Comparison of ENCODE assay signal across 30 cellular contexts in genomic region chr1:91594383-91595065, GRCh38.
"Had no signal": no experiment of that assay in that cellular context is flagged by ENCODE, and none has a peak within 500 bp of the region (broad histone marks: within the 10 kb centered on the region; RNA-seq: fewer than 3 reads in every experiment).

No MANE protein-coding gene starts in this region.

- H3K36me3 Mint-ChIP-seq: activated naive CD4-positive, alpha-beta T cell treated with anti-CD3 and anti-CD28 coated beads, Interleukin-2, amount 10 ng/mL, durations not matched to agents 7 days and 5 days; activated naive CD8-positive, alpha-beta T cell treated with anti-CD3 and anti-CD28 coated beads, Interleukin-2, amount 10 ng/mL, durations not matched to agents 7 days and 5 days; natural killer cell treated with Interleukin-12 subunit alpha and Interleukin-12 subunit beta and Interleukin-15 and Interleukin-18, amount 100 ng/mL, for 72 hours had no signal

- FAIRE-seq: astrocyte, TTC549, urothelium cell line had no signal

- H3K27ac ChIP-seq: brain microvascular endothelial cell, neutrophil, testis, transverse colon, VCaP had no signal

- H3K27ac Mint-ChIP-seq: activated naive CD4-positive, alpha-beta T cell treated with anti-CD3 and anti-CD28 coated beads, Interleukin-2, amount 10 ng/mL, durations not matched to agents 7 days and 5 days; activated naive CD8-positive, alpha-beta T cell treated with anti-CD3 and anti-CD28 coated beads, Interleukin-2, amount 10 ng/mL, durations not matched to agents 7 days and 5 days; activated T-cell treated with anti-CD3 and anti-CD28 coated beads, Interleukin-2, amount 50 U/mL, for 24 hours; effector memory CD8-positive, alpha-beta T cell; progenitor cell of endocrine pancreas; T-helper 1 cell treated with Interleukin-12 subunit alpha and Interleukin-12 subunit beta and Interleukin-4 antibody, amounts not matched to agents 30 μg/mL and 1 μg/mL, for 36 hours had no signal

- ATAC-seq: activated CD4-positive, CD25-positive, alpha-beta regulatory T cell treated with anti-CD3 and anti-CD28 coated beads, Interleukin-2, amount 50 U/mL, for 24 hours; effector memory CD8-positive, alpha-beta T cell; natural killer cell treated with Interleukin-12 subunit alpha and Interleukin-12 subunit beta and Interleukin-15 and Interleukin-18, amount 100 ng/mL, for 72 hours had no signal

- H3K27me3 Mint-ChIP-seq: activated T-cell treated with anti-CD3 and anti-CD28 coated beads, Interleukin-2, amount 50 U/mL, for 24 hours; effector memory CD8-positive, alpha-beta T cell; natural killer cell treated with Interleukin-12 subunit alpha and Interleukin-12 subunit beta and Interleukin-15 and Interleukin-18, amount 100 ng/mL, for 72 hours; progenitor cell of endocrine pancreas had no signal

- H3K36me3 ChIP-seq: brain microvascular endothelial cell, neutrophil, transverse colon had no signal

- H3K4me3 ChIP-seq: testis, transverse colon had no signal

- H3K9me3 Mint-ChIP-seq: activated naive CD4-positive, alpha-beta T cell treated with anti-CD3 and anti-CD28 coated beads, Interleukin-2, amount 10 ng/mL, durations not matched to agents 7 days and 5 days; activated naive CD8-positive, alpha-beta T cell treated with anti-CD3 and anti-CD28 coated beads, Interleukin-2, amount 10 ng/mL, durations not matched to agents 7 days and 5 days; activated T-cell treated with anti-CD3 and anti-CD28 coated beads, Interleukin-2, amount 50 U/mL, for 24 hours; effector memory CD8-positive, alpha-beta T cell; T-helper 1 cell treated with Interleukin-12 subunit alpha and Interleukin-12 subunit beta and Interleukin-4 antibody, amounts not matched to agents 30 μg/mL and 1 μg/mL, for 36 hours had no signal

- H3K9me3 ChIP-seq: neutrophil, testis, transverse colon had no signal

- H3K27me3 ChIP-seq: brain microvascular endothelial cell, neutrophil, testis, transverse colon had no signal

- DNase-seq: activated CD4-positive, alpha-beta T cell treated with anti-CD3 and anti-CD28 coated beads for 48 hours; activated CD4-positive, alpha-beta T cell treated with anti-CD3 and anti-CD28 coated beads, Interleukin-2, amount 50 U/mL, for 48 hours; activated CD8-positive, alpha-beta memory T cell treated with anti-CD3 and anti-CD28 coated beads, Interleukin-2, amount 50 U/mL, for 48 hours; activated gamma-delta T cell; activated naive CD4-positive, alpha-beta T cell treated with anti-CD3 and anti-CD28 coated beads, Interleukin-2, amount 10 ng/mL, durations not matched to agents 7 days and 5 days; activated naive CD8-positive, alpha-beta T cell treated with anti-CD3 and anti-CD28 coated beads, Interleukin-2, amount 10 ng/mL, durations not matched to agents 7 days and 5 days; activated T-cell treated with anti-CD3 and anti-CD28 coated beads, Interleukin-2, amount 50 U/mL, for 24 hours; amniotic stem cell; brain microvascular endothelial cell; caudate nucleus; cortex of kidney; effector memory CD8-positive, alpha-beta T cell; erythroblast; foreskin fibroblast; head of caudate nucleus; mammary epithelial cell; stimulated activated naive CD4-positive, alpha-beta T cell; SW 1271; T-helper 9 cell; testis; transverse colon had no signal

- H3K4me3 Mint-ChIP-seq: activated naive CD4-positive, alpha-beta T cell treated with anti-CD3 and anti-CD28 coated beads, Interleukin-2, amount 10 ng/mL, durations not matched to agents 7 days and 5 days; activated naive CD8-positive, alpha-beta T cell treated with anti-CD3 and anti-CD28 coated beads, Interleukin-2, amount 10 ng/mL, durations not matched to agents 7 days and 5 days; activated T-cell treated with anti-CD3 and anti-CD28 coated beads, Interleukin-2, amount 50 U/mL, for 24 hours; effector memory CD8-positive, alpha-beta T cell; natural killer cell treated with Interleukin-12 subunit alpha and Interleukin-12 subunit beta and Interleukin-15 and Interleukin-18, amount 100 ng/mL, for 72 hours; T-helper 1 cell treated with Interleukin-12 subunit alpha and Interleukin-12 subunit beta and Interleukin-4 antibody, amounts not matched to agents 30 μg/mL and 1 μg/mL, for 36 hours had no signal
